ENCODE assay signal across 8 cellular contexts in genomic region chr10:119316729-119317097, GRCh38.
DNase-seq lines count a peak whose midpoint lies in the region; TF ChIP-seq lines count a peak whose summit lies in the region.

No MANE protein-coding gene starts in this region.

- H3K36me3 ChIP-seq in mesodermal cell (ENCODE audit: control insufficient read depth, insufficient read depth, low read length) = no peaks in the 10 kb centered on the region

- peak; percentile 73 for DNase-seq in AG10803 (ENCODE audit: low read depth)
- DNase-seq in HuH-7.5 (ENCODE audit: low spot score) = peak; percentile 56
- peak; percentile 67 to 85 for DNase-seq in cardiac fibroblast (ENCODE audit: low read depth in 2 of 2)
- DNase-seq in hippocampal formation (lab: John Stamatoyannopoulos, UW) = no peak
- no peak for DNase-seq in cerebellum (ENCODE audit: low spot score)
- DNase-seq in NCI-H345 (lab: John Stamatoyannopoulos, UW) = no peak
- no peak for DNase-seq in T-helper 1 cell

- peak overlapping the region; percentile 99 for H3K27ac ChIP-seq in mesodermal cell (ENCODE audit: low read depth, low read length, severe bottlenecking)

- WGBS in mesodermal cell (ENCODE audit: insufficient coverage in 2 of 2), 2 experiments = 43 to 56% methylated on average over 4 of the region's 4 CpGs

- peaks cover 5% of the 10 kb centered on the region for H3K9me3 ChIP-seq in mesodermal cell (ENCODE audit: control insufficient read depth, low read length)

- no peak for TF ChIP-seq CTCF in AG10803 (conservative IDR thresholded peaks at IDR 0.05; ENCODE audit: low read length)
- TF ChIP-seq CTCF in cardiac fibroblast (IDR thresholded peaks at IDR 0.05; ENCODE audit: low read depth, low read length) = no peak

- H3K4me3 ChIP-seq in AG10803 (ENCODE audit: low read length) (no peak overlapping the region), cardiac fibroblast (replicated peaks in 1 of 2; ENCODE audit: low read depth in 2 of 2, low read length in 2 of 2) (no peak overlapping the region), mesodermal cell (ENCODE audit: extremely low read depth, insufficient read depth, low read length, poor library complexity, severe bottlenecking) (no peak overlapping the region)

- H3K4me1 ChIP-seq in mesodermal cell (ENCODE audit: control insufficient read depth, insufficient read depth, low read length, poor library complexity, severe bottlenecking) = peaks cover 54% of the 10 kb centered on the region

Comparison
In these comparisons a context has a peak if more than half of its experiments do, and no peak if none do; other contexts are left out.
1. DNase-seq: peak in AG10803 (single experiment), HuH-7.5 (single experiment) and cardiac fibroblast (2 of 2); none in hippocampal formation (0 of 2), cerebellum (single experiment), NCI-H345 (single experiment) and T-helper 1 cell (0 of 5).